In genomic region chr7:123624527-123625183, GRCh38 we compare ENCODE assay signal across 1 cellular context.
TF ChIP-seq lines count a peak whose summit lies in the region.

No MANE protein-coding gene starts in this region.

TF ChIP-seq in K562, 482 proteins besides CTCF, POLR2A, EP300 and RAD21 (continued from another document and continues in another):
- TF ChIP-seq, protein P1, sequence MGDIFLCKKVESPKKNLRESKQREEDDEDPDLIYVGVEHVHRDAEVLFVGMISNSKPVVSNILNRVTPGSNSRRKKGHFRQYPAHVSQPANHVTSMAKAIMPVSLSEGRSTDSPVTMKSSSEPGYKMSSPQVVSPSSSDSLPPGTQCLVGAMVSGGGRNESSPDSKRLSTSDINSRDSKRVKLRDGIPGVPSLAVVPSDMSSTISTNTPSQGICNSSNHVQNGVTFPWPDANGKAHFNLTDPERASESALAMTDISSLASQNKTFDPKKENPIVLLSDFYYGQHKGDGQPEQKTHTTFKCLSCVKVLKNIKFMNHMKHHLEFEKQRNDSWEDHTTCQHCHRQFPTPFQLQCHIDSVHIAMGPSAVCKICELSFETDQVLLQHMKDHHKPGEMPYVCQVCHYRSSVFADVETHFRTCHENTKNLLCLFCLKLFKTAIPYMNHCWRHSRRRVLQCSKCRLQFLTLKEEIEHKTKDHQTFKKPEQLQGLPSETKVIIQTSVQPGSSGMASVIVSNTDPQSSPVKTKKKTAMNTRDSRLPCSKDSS (IDR thresholded peaks at IDR 0.05; ENCODE audit: low read depth, partially characterized antibody) = no peak
- peak; percentile 86; the same call in 1 of the 2 replicates for TF ChIP-seq ZNF589 (CRISPR knock-in tag; IDR thresholded peaks at IDR 0.05; ENCODE audit: low read depth)
- peak; percentile 68; the same call in 1 of the 2 replicates for TF ChIP-seq NFRKB (IDR thresholded peaks at IDR 0.05; ENCODE audit: low read depth)
- peak; percentile 89 for TF ChIP-seq XRCC5 (IDR thresholded peaks at IDR 0.05; ENCODE audit: low read depth, low read length)
- no peak for TF ChIP-seq MBD2 (IDR thresholded peaks at IDR 0.05; ENCODE audit: borderline replicate concordance, low read depth)
- no peak for TF ChIP-seq HNRNPUL1 (IDR thresholded peaks at IDR 0.05; ENCODE audit: low read length)
- TF ChIP-seq, protein P2, sequence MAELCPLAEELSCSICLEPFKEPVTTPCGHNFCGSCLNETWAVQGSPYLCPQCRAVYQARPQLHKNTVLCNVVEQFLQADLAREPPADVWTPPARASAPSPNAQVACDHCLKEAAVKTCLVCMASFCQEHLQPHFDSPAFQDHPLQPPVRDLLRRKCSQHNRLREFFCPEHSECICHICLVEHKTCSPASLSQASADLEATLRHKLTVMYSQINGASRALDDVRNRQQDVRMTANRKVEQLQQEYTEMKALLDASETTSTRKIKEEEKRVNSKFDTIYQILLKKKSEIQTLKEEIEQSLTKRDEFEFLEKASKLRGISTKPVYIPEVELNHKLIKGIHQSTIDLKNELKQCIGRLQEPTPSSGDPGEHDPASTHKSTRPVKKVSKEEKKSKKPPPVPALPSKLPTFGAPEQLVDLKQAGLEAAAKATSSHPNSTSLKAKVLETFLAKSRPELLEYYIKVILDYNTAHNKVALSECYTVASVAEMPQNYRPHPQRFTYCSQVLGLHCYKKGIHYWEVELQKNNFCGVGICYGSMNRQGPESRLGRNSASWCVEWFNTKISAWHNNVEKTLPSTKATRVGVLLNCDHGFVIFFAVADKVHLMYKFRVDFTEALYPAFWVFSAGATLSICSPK (IDR thresholded peaks at IDR 0.05; ENCODE audit: borderline replicate concordance) = no peak
- no peak for TF ChIP-seq TGIF2 (CRISPR knock-in tag; IDR thresholded peaks at IDR 0.05)
- no peak for TF ChIP-seq GATA2 (CRISPR knock-in tag; IDR thresholded peaks at IDR 0.05)
- no peak for TF ChIP-seq ZBTB49 (CRISPR knock-in tag; IDR thresholded peaks at IDR 0.05; ENCODE audit: borderline replicate concordance)
- no peak for TF ChIP-seq RBM22 (IDR thresholded peaks at IDR 0.05; ENCODE audit: low read depth, low read length, poor library complexity, severe bottlenecking)
- TF ChIP-seq FOXM1 (IDR thresholded peaks at IDR 0.05; ENCODE audit: low read depth) = no peak
- no peak for TF ChIP-seq FOXM1 (CRISPR knock-in tag; IDR thresholded peaks at IDR 0.05; ENCODE audit: low read depth)
- no peak for TF ChIP-seq PHB (CRISPR knock-in tag; IDR thresholded peaks at IDR 0.05)
- TF ChIP-seq RHOXF2B (CRISPR knock-in tag; conservative IDR thresholded peaks at IDR 0.05) = no peak
- no peak for TF ChIP-seq PBX2 (CRISPR knock-in tag; IDR thresholded peaks at IDR 0.05; ENCODE audit: low read depth)
- TF ChIP-seq PBX2 (tag; conservative IDR thresholded peaks at IDR 0.05; ENCODE audit: low read depth) = no peak
- TF ChIP-seq CBX5 (IDR thresholded peaks at IDR 0.05; ENCODE audit: borderline replicate concordance, low read depth) = 0 out of 2 replicates have a peak, but pooled peaks have one; percentile 16
- TF ChIP-seq ZNF224 (CRISPR knock-in tag; IDR thresholded peaks at IDR 0.05) = no peak
- TF ChIP-seq HLTF (IDR thresholded peaks at IDR 0.05) = no peak
- no peak for TF ChIP-seq TCF15 (CRISPR knock-in tag; IDR thresholded peaks at IDR 0.05)
- TF ChIP-seq PHF21A (IDR thresholded peaks at IDR 0.05; ENCODE audit: borderline replicate concordance, low read depth) = no peak
- TF ChIP-seq ZNF384 (IDR thresholded peaks at IDR 0.05; ENCODE audit: low read depth, low read length) = peak; percentile 42; the same call in 1 of the 2 replicates
- no peak for TF ChIP-seq E2F6 (IDR thresholded peaks at IDR 0.05; ENCODE audit: borderline replicate concordance in 1 of 2, extremely low read depth in 1 of 2, insufficient read depth in 1 of 2, insufficient read length in 1 of 2, low read depth in 1 of 2, low read length in 1 of 2, poor library complexity in 1 of 2, severe bottlenecking in 1 of 2)
- no peak; the same call in 1 of the 2 replicates for TF ChIP-seq KLF6 (CRISPR knock-in tag; IDR thresholded peaks at IDR 0.05; ENCODE audit: borderline replicate concordance)
- TF ChIP-seq, protein P3, sequence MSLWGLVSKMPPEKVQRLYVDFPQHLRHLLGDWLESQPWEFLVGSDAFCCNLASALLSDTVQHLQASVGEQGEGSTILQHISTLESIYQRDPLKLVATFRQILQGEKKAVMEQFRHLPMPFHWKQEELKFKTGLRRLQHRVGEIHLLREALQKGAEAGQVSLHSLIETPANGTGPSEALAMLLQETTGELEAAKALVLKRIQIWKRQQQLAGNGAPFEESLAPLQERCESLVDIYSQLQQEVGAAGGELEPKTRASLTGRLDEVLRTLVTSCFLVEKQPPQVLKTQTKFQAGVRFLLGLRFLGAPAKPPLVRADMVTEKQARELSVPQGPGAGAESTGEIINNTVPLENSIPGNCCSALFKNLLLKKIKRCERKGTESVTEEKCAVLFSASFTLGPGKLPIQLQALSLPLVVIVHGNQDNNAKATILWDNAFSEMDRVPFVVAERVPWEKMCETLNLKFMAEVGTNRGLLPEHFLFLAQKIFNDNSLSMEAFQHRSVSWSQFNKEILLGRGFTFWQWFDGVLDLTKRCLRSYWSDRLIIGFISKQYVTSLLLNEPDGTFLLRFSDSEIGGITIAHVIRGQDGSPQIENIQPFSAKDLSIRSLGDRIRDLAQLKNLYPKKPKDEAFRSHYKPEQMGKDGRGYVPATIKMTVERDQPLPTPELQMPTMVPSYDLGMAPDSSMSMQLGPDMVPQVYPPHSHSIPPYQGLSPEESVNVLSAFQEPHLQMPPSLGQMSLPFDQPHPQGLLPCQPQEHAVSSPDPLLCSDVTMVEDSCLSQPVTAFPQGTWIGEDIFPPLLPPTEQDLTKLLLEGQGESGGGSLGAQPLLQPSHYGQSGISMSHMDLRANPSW (CRISPR knock-in tag; IDR thresholded peaks at IDR 0.05) = no peak
- no peak for TF ChIP-seq MTA3 (IDR thresholded peaks at IDR 0.05; ENCODE audit: borderline replicate concordance)
- 0 out of 2 replicates have a peak, but pooled peaks have one; percentile 48 for TF ChIP-seq POLR2H (tag; IDR thresholded peaks at IDR 0.05; ENCODE audit: low read depth)
- TF ChIP-seq, protein P4, sequence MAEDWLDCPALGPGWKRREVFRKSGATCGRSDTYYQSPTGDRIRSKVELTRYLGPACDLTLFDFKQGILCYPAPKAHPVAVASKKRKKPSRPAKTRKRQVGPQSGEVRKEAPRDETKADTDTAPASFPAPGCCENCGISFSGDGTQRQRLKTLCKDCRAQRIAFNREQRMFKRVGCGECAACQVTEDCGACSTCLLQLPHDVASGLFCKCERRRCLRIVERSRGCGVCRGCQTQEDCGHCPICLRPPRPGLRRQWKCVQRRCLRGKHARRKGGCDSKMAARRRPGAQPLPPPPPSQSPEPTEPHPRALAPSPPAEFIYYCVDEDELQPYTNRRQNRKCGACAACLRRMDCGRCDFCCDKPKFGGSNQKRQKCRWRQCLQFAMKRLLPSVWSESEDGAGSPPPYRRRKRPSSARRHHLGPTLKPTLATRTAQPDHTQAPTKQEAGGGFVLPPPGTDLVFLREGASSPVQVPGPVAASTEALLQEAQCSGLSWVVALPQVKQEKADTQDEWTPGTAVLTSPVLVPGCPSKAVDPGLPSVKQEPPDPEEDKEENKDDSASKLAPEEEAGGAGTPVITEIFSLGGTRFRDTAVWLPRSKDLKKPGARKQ (CRISPR knock-in tag; IDR thresholded peaks at IDR 0.05) = no peak
- 0 out of 2 replicates have a peak, but pooled peaks have one; percentile 72 for TF ChIP-seq LCOR (CRISPR knock-in tag; IDR thresholded peaks at IDR 0.05)
- TF ChIP-seq CXXC5 (CRISPR knock-in tag; IDR thresholded peaks at IDR 0.05) = no peak; the same call in 1 of the 2 replicates
- TF ChIP-seq TOE1 (IDR thresholded peaks at IDR 0.05; ENCODE audit: borderline replicate concordance) = no peak
- no peak for TF ChIP-seq TOE1 (CRISPR knock-in tag; IDR thresholded peaks at IDR 0.05; ENCODE audit: borderline replicate concordance, low read depth)
- no peak for TF ChIP-seq STAT5B (CRISPR knock-in tag; IDR thresholded peaks at IDR 0.05)
- no peak for TF ChIP-seq MAFG (tag; conservative IDR thresholded peaks at IDR 0.05)
- TF ChIP-seq NELFE (IDR thresholded peaks at IDR 0.05; ENCODE audit: insufficient read depth, insufficient read length) = no peak
- no peak for TF ChIP-seq DNMT1 (IDR thresholded peaks at IDR 0.05)
- no peak for TF ChIP-seq HMG20A (CRISPR knock-in tag; conservative IDR thresholded peaks at IDR 0.05)
- TF ChIP-seq GATAD2B (IDR thresholded peaks at IDR 0.05; ENCODE audit: borderline replicate concordance) = peak; percentile 39; the same call in 1 of the 2 replicates
- TF ChIP-seq ZNF263 (CRISPR knock-in tag; IDR thresholded peaks at IDR 0.05; ENCODE audit: borderline replicate concordance) = no peak
- TF ChIP-seq ZNF780A (CRISPR knock-in tag; IDR thresholded peaks at IDR 0.05) = no peak
- TF ChIP-seq STAT5A (IDR thresholded peaks at IDR 0.05; ENCODE audit: borderline replicate concordance, low read length) = no peak; the same call in 1 of the 2 replicates
- TF ChIP-seq NR1H2 (CRISPR knock-in tag; IDR thresholded peaks at IDR 0.05) = no peak
- TF ChIP-seq, protein P5, sequence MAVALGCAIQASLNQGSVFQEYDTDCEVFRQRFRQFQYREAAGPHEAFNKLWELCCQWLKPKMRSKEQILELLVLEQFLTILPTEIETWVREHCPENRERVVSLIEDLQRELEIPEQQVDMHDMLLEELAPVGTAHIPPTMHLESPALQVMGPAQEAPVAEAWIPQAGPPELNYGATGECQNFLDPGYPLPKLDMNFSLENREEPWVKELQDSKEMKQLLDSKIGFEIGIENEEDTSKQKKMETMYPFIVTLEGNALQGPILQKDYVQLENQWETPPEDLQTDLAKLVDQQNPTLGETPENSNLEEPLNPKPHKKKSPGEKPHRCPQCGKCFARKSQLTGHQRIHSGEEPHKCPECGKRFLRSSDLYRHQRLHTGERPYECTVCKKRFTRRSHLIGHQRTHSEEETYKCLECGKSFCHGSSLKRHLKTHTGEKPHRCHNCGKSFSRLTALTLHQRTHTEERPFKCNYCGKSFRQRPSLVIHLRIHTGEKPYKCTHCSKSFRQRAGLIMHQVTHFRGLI (CRISPR knock-in tag; IDR thresholded peaks at IDR 0.05) = no peak
- no peak for TF ChIP-seq EWSR1 (IDR thresholded peaks at IDR 0.05; ENCODE audit: borderline replicate concordance, low read depth, partially characterized antibody)
- no peak; the same call in 1 of the 2 replicates for TF ChIP-seq ESRRA (IDR thresholded peaks at IDR 0.05; ENCODE audit: borderline replicate concordance, low read depth)
- no peak for TF ChIP-seq BDP1 (IDR thresholded peaks at IDR 0.05; ENCODE audit: insufficient read depth, insufficient read length)
- no peak for TF ChIP-seq MXD1 (CRISPR knock-in tag; IDR thresholded peaks at IDR 0.05; ENCODE audit: borderline replicate concordance, poor library complexity, severe bottlenecking)
- no peak for TF ChIP-seq WHSC1 (IDR thresholded peaks at IDR 0.05; ENCODE audit: low read length)
